In the genomic region with DNA sequence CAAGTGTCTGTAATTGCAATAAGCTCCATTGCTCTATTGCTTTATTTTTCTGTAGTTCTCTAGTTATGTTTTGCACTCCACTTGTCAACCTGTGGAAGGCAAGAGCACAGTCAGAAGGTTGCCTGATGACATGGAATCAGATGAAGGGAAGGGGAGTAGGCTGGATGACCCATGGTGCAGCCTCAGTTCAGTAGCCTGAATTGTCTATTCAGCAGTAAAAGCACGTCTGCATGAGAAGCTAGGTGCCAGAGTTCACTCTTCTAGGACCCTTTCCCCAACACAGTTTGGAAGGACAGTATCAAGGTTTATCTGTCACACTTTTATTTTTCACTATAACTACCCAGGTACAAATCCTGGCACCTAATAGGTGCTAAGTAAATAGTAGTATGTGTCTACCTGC, we compare ENCODE assay signal across 26 cellular contexts.
"Had no signal": no experiment of that assay in that cellular context is flagged by ENCODE, and none has a peak within 500 bp of the region (broad histone marks: within the 10 kb centered on the region; RNA-seq: fewer than 3 reads in every experiment).

No MANE protein-coding gene starts in this region.

- H3K36me3 ChIP-seq: gastrocnemius medialis, ovary, tibial nerve, vagina had no signal

- H3K4me1 ChIP-seq: gastrocnemius medialis, testis had no signal

- H3K9me3 Mint-ChIP-seq: memory B cell; natural killer cell; stimulated activated naive CD8-positive, alpha-beta T cell treated with anti-CD3 and anti-CD28 coated beads, Interleukin-15, amount 100 ng/mL, for 72 hours had no signal

- H3K27ac Mint-ChIP-seq: memory B cell; natural killer cell; stimulated activated naive CD8-positive, alpha-beta T cell treated with anti-CD3 and anti-CD28 coated beads, Interleukin-15, amount 100 ng/mL, for 72 hours had no signal

- H3K4me1 Mint-ChIP-seq: stimulated activated naive CD8-positive, alpha-beta T cell treated with anti-CD3 and anti-CD28 coated beads, Interleukin-15, amount 100 ng/mL, for 72 hours had no signal

- DNase-seq: effector CD4-positive, alpha-beta T cell; foreskin fibroblast; gastrocnemius medialis; head of caudate nucleus; kidney; natural killer cell; occipital lobe; ovary; posterior cingulate gyrus; retina; stimulated activated CD4-positive, alpha-beta T cell treated with anti-CD3 and anti-CD28 coated beads, Interleukin-12 subunit alpha, Interleukin-12 subunit beta, amount 100 ng/mL, for 4 hours; stimulated activated CD4-positive, alpha-beta T cell treated with anti-CD3 and anti-CD28 coated beads, Interleukin-1b, Interleukin-23, amount 100 ng/mL, for 48 hours; stimulated activated CD4-positive, alpha-beta T cell treated with anti-CD3 and anti-CD28 coated beads, Interleukin-4, amount 100 ng/mL, for 1 hour; stimulated activated CD8-positive, alpha-beta memory T cell treated with anti-CD3 and anti-CD28 coated beads, Interleukin-4, amount 100 ng/mL, for 48 hours; stimulated activated naive CD4-positive, alpha-beta T cell; stimulated activated naive CD8-positive, alpha-beta T cell treated with anti-CD3 and anti-CD28 coated beads, Interleukin-15, amount 100 ng/mL, for 72 hours; testis had no signal

- H3K27ac ChIP-seq: coronary artery, epithelial cell of prostate, gastrocnemius medialis, ovary, testis, tibial nerve, vagina had no signal

- H3K4me3 ChIP-seq: coronary artery, gastrocnemius medialis, lung, ovary, smooth muscle cell, testis, tibial nerve, vagina had no signal

- H3K4me3 Mint-ChIP-seq: memory B cell; natural killer cell; stimulated activated naive CD8-positive, alpha-beta T cell treated with anti-CD3 and anti-CD28 coated beads, Interleukin-15, amount 100 ng/mL, for 72 hours had no signal

- H3K4me2 ChIP-seq: smooth muscle cell had no signal

- H3K36me3 Mint-ChIP-seq: natural killer cell had no signal

- H3K9me3 ChIP-seq: gastrocnemius medialis, ovary, testis, tibial nerve, vagina had no signal

- ATAC-seq: esophagus mucosa; gastrocnemius medialis; natural killer cell; sciatic nerve; stimulated activated naive CD8-positive, alpha-beta T cell treated with anti-CD3 and anti-CD28 coated beads, Interleukin-15, amount 100 ng/mL, for 72 hours had no signal

- FAIRE-seq: kidney had no signal

- H3K27me3 Mint-ChIP-seq: memory B cell; stimulated activated naive CD8-positive, alpha-beta T cell treated with anti-CD3 and anti-CD28 coated beads, Interleukin-15, amount 100 ng/mL, for 72 hours had no signal

- H3K27me3 ChIP-seq: gastrocnemius medialis, ovary, testis, tibial nerve, vagina had no signal
